Comparison of ENCODE assay signal across 20 cellular contexts in genomic region chr16:29306953-29307597, GRCh38.
DNase-seq lines count a peak whose midpoint lies in the region; ATAC-seq, FAIRE-seq and TF ChIP-seq lines count a peak whose summit lies in the region.
"Had no signal": no experiment of that assay in that cellular context is flagged by ENCODE, and none has a peak within 500 bp of the region (broad histone marks: within the 10 kb centered on the region; RNA-seq: fewer than 3 reads in every experiment).

No MANE protein-coding gene starts in this region.

- peak; percentile 89 for FAIRE-seq in bronchial epithelial cell (lab: Jason Lieb, UNC)
- FAIRE-seq: keratinocyte, TTC549 had no signal

- H3K4me3 ChIP-seq in bronchial epithelial cell (ENCODE audit: low read depth, low read length) (no peak overlapping the region), mucosa of descending colon (no peak overlapping the region), upper lobe of right lung (no peak overlapping the region)
- H3K4me3 ChIP-seq: Peyer's patch, prostate gland had no signal

- DNase-seq in stimulated activated naive CD8-positive, alpha-beta T cell treated with anti-CD3 and anti-CD28 coated beads, Interleukin-15, Interleukin-2, amounts not matched to agents 100 U/mL and 50 U/mL, for 24 hours = no peak
- DNase-seq in bronchial epithelial cell (ENCODE audit: low read depth) (no peak), mucosa of descending colon (no peak), upper lobe of right lung (peak; percentile 32), cerebellar nuclear complex (lab: John Stamatoyannopoulos, UW) (no peak), SKM-1 treated with dmso at 0.1 percent for 144 hours (lab: John Stamatoyannopoulos, UW; ENCODE audit: unreplicated experiment) (no peak), NOMO-1 treated with dmso at 0.1 percent for 144 hours (lab: John Stamatoyannopoulos, UW; ENCODE audit: unreplicated experiment) (no peak)
- DNase-seq: activated CD4-positive, alpha-beta T cell treated with anti-CD3 and anti-CD28 coated beads, Interleukin-2, amount 50 U/mL, for 1 hour; activated gamma-delta T cell treated with Interleukin-2 at 50 U/mL for 16 hours; DMS153; HCEC 1CT; naive B cell; NCI-H187; NCI-H2227 treated with DMSO at 0.1 percent for 48 hours; Peyer's patch had no signal

- H3K4me1 ChIP-seq in mucosa of descending colon (ENCODE audit: low read depth) (no peaks in the 10 kb centered on the region), upper lobe of right lung (peaks cover 4% of the 10 kb centered on the region)
- H3K4me1 ChIP-seq: Peyer's patch, prostate gland had no signal

- no peaks in the 10 kb centered on the region for H3K27me3 Mint-ChIP-seq in stimulated activated naive CD8-positive, alpha-beta T cell treated with anti-CD3 and anti-CD28 coated beads, Interleukin-15, Interleukin-2, amounts not matched to agents 100 ng/mL and 50 ng/mL, for 24 hours
- H3K27me3 Mint-ChIP-seq: naive B cell had no signal

- no peaks in the 10 kb centered on the region for H3K4me1 Mint-ChIP-seq in stimulated activated naive CD8-positive, alpha-beta T cell treated with anti-CD3 and anti-CD28 coated beads, Interleukin-15, Interleukin-2, amounts not matched to agents 100 ng/mL and 50 ng/mL, for 24 hours (ENCODE audit: low read depth)

- H3K9me3 ChIP-seq in mucosa of descending colon (no peaks in the 10 kb centered on the region), upper lobe of right lung (no peaks in the 10 kb centered on the region)
- H3K9me3 ChIP-seq: Peyer's patch, prostate gland had no signal

- TF ChIP-seq CTCF in bronchial epithelial cell (IDR thresholded peaks at IDR 0.05; ENCODE audit: insufficient read depth, low read length, severe bottlenecking) = no peak
- no peak for TF ChIP-seq CTCF in mucosa of descending colon (IDR thresholded peaks at IDR 0.05)
- no peak for TF ChIP-seq CTCF in upper lobe of right lung (IDR thresholded peaks at IDR 0.05)

- H3K27me3 ChIP-seq in bronchial epithelial cell (ENCODE audit: control insufficient read depth, insufficient read depth, low read length) (no peaks in the 10 kb centered on the region), upper lobe of right lung (no peaks in the 10 kb centered on the region)
- H3K27me3 ChIP-seq: Peyer's patch had no signal

- no peak overlapping the region for H3K27ac ChIP-seq in upper lobe of right lung
- H3K27ac ChIP-seq: Peyer's patch, prostate gland had no signal

- peak overlapping the region; percentile 52 for H3K27ac Mint-ChIP-seq in stimulated activated naive CD8-positive, alpha-beta T cell treated with anti-CD3 and anti-CD28 coated beads, Interleukin-15, Interleukin-2, amounts not matched to agents 100 ng/mL and 50 ng/mL, for 24 hours

- H3K36me3 Mint-ChIP-seq in stimulated activated naive CD8-positive, alpha-beta T cell treated with anti-CD3 and anti-CD28 coated beads, Interleukin-15, Interleukin-2, amounts not matched to agents 100 ng/mL and 50 ng/mL, for 24 hours (ENCODE audit: low read depth) = no peaks in the 10 kb centered on the region
- H3K36me3 Mint-ChIP-seq: naive B cell had no signal

- H3K4me3 Mint-ChIP-seq in stimulated activated naive CD8-positive, alpha-beta T cell treated with anti-CD3 and anti-CD28 coated beads, Interleukin-15, Interleukin-2, amounts not matched to agents 100 ng/mL and 50 ng/mL, for 24 hours = no peak overlapping the region
- H3K4me3 Mint-ChIP-seq: CD14-positive monocyte, naive B cell had no signal

- intact Hi-C loops in mucosa of descending colon (cut with DNase I, micrococcal nuclease) = no loop called here
- intact Hi-C loops in upper lobe of right lung (cut with DNase I) = no loop called here

- H3K36me3 ChIP-seq in bronchial epithelial cell (ENCODE audit: control insufficient read depth, insufficient read depth, low read length) = no peaks in the 10 kb centered on the region
- no peaks in the 10 kb centered on the region for H3K36me3 ChIP-seq in mucosa of descending colon (ENCODE audit: low read depth)
- H3K36me3 ChIP-seq in upper lobe of right lung = no peaks in the 10 kb centered on the region
- H3K36me3 ChIP-seq: Peyer's patch, prostate gland had no signal

- no peaks in the 10 kb centered on the region for H3K9me3 Mint-ChIP-seq in stimulated activated naive CD8-positive, alpha-beta T cell treated with anti-CD3 and anti-CD28 coated beads, Interleukin-15, Interleukin-2, amounts not matched to agents 100 ng/mL and 50 ng/mL, for 24 hours
- H3K9me3 Mint-ChIP-seq: naive B cell had no signal

- no peak for ATAC-seq in stimulated activated naive CD8-positive, alpha-beta T cell treated with anti-CD3 and anti-CD28 coated beads, Interleukin-15, Interleukin-2, amounts not matched to agents 100 U/mL and 50 U/mL, for 24 hours
- ATAC-seq in mucosa of descending colon = peak; percentile 11
- no peak for ATAC-seq in upper lobe of right lung
